Comparison of ENCODE assay signal across 1 cellular context in genomic region chr9:127049044-127049443, GRCh38.
TF ChIP-seq lines count a peak whose summit lies in the region.

No MANE protein-coding gene starts in this region.

TF ChIP-seq in SK-N-SH, 30 proteins besides CTCF, POLR2A, EP300 and RAD21 (continued from another document):
- TF ChIP-seq USF1 (IDR thresholded peaks at IDR 0.05; ENCODE audit: borderline replicate concordance, low read depth) (no peak), NRF1 (IDR thresholded peaks at IDR 0.05; ENCODE audit: low read depth, low read length) (no peak), PBX3 (IDR thresholded peaks at IDR 0.05) (no peak), RCOR1 (IDR thresholded peaks at IDR 0.05; ENCODE audit: low read length) (no peak), MXI1 (IDR thresholded peaks at IDR 0.05; ENCODE audit: low read depth, low read length) (no peak), USF2 (IDR thresholded peaks at IDR 0.05; ENCODE audit: borderline replicate concordance, low read depth, low read length) (no peak), MEF2A (IDR thresholded peaks at IDR 0.05; ENCODE audit: borderline replicate concordance, low read depth) (no peak), SIN3A (IDR thresholded peaks at IDR 0.05; ENCODE audit: borderline replicate concordance, low read depth, low read length) (no peak)
